Comparison of ENCODE assay signal across 26 cellular contexts in the genomic region with DNA sequence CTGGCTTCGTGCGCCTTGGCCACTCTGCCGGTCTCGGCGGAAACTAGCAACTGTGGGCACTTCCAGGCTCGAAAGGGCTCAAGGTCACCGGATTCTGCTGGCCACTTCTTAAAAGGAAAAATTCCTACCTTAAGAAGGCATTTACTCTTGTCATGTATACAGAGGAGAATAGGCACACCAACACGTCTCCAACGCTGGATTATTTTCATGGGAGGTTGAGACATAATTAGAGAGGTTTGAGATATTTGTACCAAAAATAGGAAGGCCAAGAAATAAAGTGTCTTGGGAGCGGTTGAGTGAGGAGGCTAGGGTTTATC. TPM values are rescaled to one million over a fixed set of nuclear protein-coding genes. Genes with fewer than 3 reads are reported as not detected.
"Had no signal": no experiment of that assay in that cellular context is flagged by ENCODE, and none has a peak within 500 bp of the region (broad histone marks: within the 10 kb centered on the region; RNA-seq: fewer than 3 reads in every experiment).

No MANE protein-coding gene starts in this region.

- H3K9me3 ChIP-seq: esophagus muscularis mucosa, gastroesophageal sphincter, neutrophil, right atrium auricular region, sigmoid colon, stomach, thoracic aorta, transverse colon had no signal

- ATAC-seq: gastroesophageal sphincter; left colon; left ventricle myocardium superior; stimulated activated naive B cell treated with anti-CD40 and anti-IgM and Interleukin-4, amounts not matched to agents 10 μg/mL and 1 μg/mL and 100 μg/mL, for 72 hours had no signal

- H3K36me3 ChIP-seq: esophagus muscularis mucosa, gastroesophageal sphincter, neutrophil, right atrium auricular region, sigmoid colon, stomach, thoracic aorta, transverse colon had no signal

- H3K4me3 ChIP-seq: gastroesophageal sphincter, lung, sigmoid colon, skin epidermis, stomach, transverse colon had no signal

- DNase-seq: effector memory CD4-positive, alpha-beta T cell; glutamatergic neuron; left colon; left ventricle myocardium superior; mesenchymal stem cell; naive B cell; nephron progenitor cell; sigmoid colon; stimulated activated CD4-positive, alpha-beta T cell treated with anti-CD3 and anti-CD28 coated beads, Interleukin-2, amount 100 ng/mL, for 24 hours; stimulated activated CD4-positive, alpha-beta T cell treated with anti-CD3 and anti-CD28 coated beads, Interleukin-4, amount 100 ng/mL, for 4 hours; stimulated activated naive B cell treated with anti-CD40 and anti-IgM and Interleukin-4, amounts not matched to agents 10 μg/mL and 1 μg/mL and 100 μg/mL, for 72 hours; stomach; transverse colon had no signal

- H3K27ac ChIP-seq: coronary artery, epithelial cell of prostate, esophagus muscularis mucosa, gastroesophageal sphincter, neutrophil, right atrium auricular region, sigmoid colon, skin epidermis, stomach, thoracic aorta, transverse colon had no signal

RNA-seq across cellular contexts. Expression of a gene that starts 4.5 kb away (rescaled TPM):
- total RNA-seq: esophagus muscularis mucosa, fibroblast of villous mesenchyme, gastroesophageal sphincter, kidney epithelial cell, left colon, left ventricle myocardium superior, lung, osteocyte, right atrium auricular region, sigmoid colon, stomach, thoracic aorta, transverse colon, urinary bladder had no signal

RNA-seq across cellular contexts. Expression of a gene that starts 8.6 kb away (rescaled TPM):
- total RNA-seq: fibroblast of villous mesenchyme, left ventricle myocardium superior, osteocyte, right atrium auricular region, transverse colon, urinary bladder had no signal
